ENCODE assay signal across 24 cellular contexts in the genomic region with DNA sequence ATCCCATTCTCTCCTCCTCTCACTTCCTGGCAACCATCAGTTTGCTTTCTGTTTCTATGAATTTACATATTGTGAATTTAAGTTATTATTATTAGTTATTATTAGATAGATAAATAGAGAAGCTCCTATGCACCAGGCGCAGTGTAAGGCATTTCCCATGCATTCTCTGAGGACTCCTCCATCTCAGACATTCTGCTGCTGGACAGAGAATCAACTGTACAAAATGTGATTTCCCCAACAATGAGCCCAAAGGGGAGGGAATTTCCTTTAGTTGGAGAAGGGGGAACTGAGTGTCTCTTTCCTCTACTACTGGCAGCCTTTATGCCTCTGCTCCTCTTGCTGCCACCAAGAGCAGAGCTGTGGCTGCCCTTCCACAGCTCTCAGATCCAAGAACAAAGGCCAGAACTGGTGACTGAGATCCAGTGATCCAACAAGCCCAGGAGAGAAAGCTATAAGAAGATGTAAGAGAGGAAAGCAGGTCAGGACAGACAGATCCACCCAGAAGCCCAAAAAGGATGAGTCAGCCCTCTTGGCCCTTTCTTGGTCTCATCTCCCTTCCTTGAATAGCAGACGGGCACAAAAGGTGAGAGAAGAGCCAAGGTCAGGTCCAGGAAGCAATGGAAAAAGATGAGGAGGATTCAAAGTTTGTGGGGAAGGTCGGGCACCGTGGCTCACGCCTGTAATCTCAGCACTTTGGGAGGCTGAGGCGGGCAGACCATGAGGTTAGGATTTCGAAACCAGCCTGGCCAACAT. TPM values are rescaled to one million over a fixed set of nuclear protein-coding genes. Genes with fewer than 3 reads are reported as not detected.
DNase-seq lines count a peak whose midpoint lies in the region; ATAC-seq, FAIRE-seq and TF ChIP-seq lines count a peak whose summit lies in the region.
"Had no signal": no experiment of that assay in that cellular context is flagged by ENCODE, and none has a peak within 500 bp of the region (broad histone marks: within the 10 kb centered on the region; RNA-seq: fewer than 3 reads in every experiment).

No MANE protein-coding gene starts in this region.

- H3K4me1 ChIP-seq in GM12878 (ENCODE audit: control insufficient read depth, insufficient read depth, low read length) (peaks cover 40% of the 10 kb centered on the region), esophagus squamous epithelium (peaks cover 2 to 92% (median 12%) of the 10 kb centered on the region in 3 donors), vagina (peaks cover 20% of the 10 kb centered on the region)
- H3K4me1 ChIP-seq: BE2C, Caco-2 had no signal

- H4K20me1 ChIP-seq in GM12878 (ENCODE audit: control insufficient read depth, insufficient read depth), result no peaks in the 10 kb centered on the region

- H3K9me3 ChIP-seq in GM12878 (replicated peaks; ENCODE audit: control insufficient read depth, insufficient read depth, low read length) (no peaks in the 10 kb centered on the region), esophagus squamous epithelium (no peaks in the 10 kb centered on the region), vagina (no peaks in the 10 kb centered on the region)
- H3K9me3 ChIP-seq: BE2C, Caco-2 had no signal

- H3K9me3 Mint-ChIP-seq in activated naive CD4-positive, alpha-beta T cell treated with anti-CD3 and anti-CD28 coated beads, Interleukin-2, amount 50 U/mL, for 72 hours, result peaks cover 0 to 3% of the 10 kb centered on the region in 2 donors
- H3K9me3 Mint-ChIP-seq: CD4-positive, alpha-beta T cell had no signal

- no peaks in the 10 kb centered on the region for H3K36me3 Mint-ChIP-seq in activated naive CD4-positive, alpha-beta T cell treated with anti-CD3 and anti-CD28 coated beads, Interleukin-2, amount 50 U/mL, for 72 hours

- H3K4me3 ChIP-seq in GM12878 (no peak overlapping the region), esophagus squamous epithelium (no peak overlapping the region), vagina (no peak overlapping the region)
- H3K4me3 ChIP-seq: GM23338 had no signal

- ATAC-seq in activated naive CD4-positive, alpha-beta T cell treated with anti-CD3 and anti-CD28 coated beads, Interleukin-2, amount 50 U/mL, for 72 hours, result no peak
- ATAC-seq in GM12878 (no peak), HG02798 (IDR thresholded peaks at IDR 0.05; ENCODE audit: poor library complexity, unreplicated experiment) (no peak)
- ATAC-seq: GM23338 had no signal

- H2AFZ ChIP-seq in GM12878 (ENCODE audit: control insufficient read depth, low read depth, low read length), result no peak overlapping the region
- H2AFZ ChIP-seq: GM23338 had no signal

- TF ChIP-seq POLR2A in GM12878 (IDR thresholded peaks at IDR 0.05; ENCODE audit: low read depth, low read length), result no peak
- no peak for TF ChIP-seq POLR2A in esophagus squamous epithelium (IDR thresholded peaks at IDR 0.05)
- TF ChIP-seq POLR2A in vagina (IDR thresholded peaks at IDR 0.05), result no peak

- H3K79me2 ChIP-seq in GM12878 (ENCODE audit: control insufficient read depth, insufficient read depth, low read length), result no peaks in the 10 kb centered on the region

- no peaks in the 10 kb centered on the region for H3K36me3 ChIP-seq in GM12878 (ENCODE audit: control insufficient read depth in 2 of 2, insufficient read depth in 2 of 2, low read length in 1 of 2)
- no peaks in the 10 kb centered on the region for H3K36me3 ChIP-seq in esophagus squamous epithelium
- no peaks in the 10 kb centered on the region for H3K36me3 ChIP-seq in vagina
- H3K36me3 ChIP-seq: BE2C had no signal

- H3K27me3 ChIP-seq in GM12878 (replicated peaks in 1 of 2; ENCODE audit: control insufficient read depth in 2 of 2, insufficient read depth in 2 of 2, low read length in 1 of 2) (no peaks in the 10 kb centered on the region; a peak in 1 of 4 replicates), esophagus squamous epithelium (peaks cover 0 to 16% (median 0%) of the 10 kb centered on the region in 4 donors), vagina (no peaks in the 10 kb centered on the region)
- H3K27me3 ChIP-seq: BE2C had no signal

- no peak overlapping the region for H3K9ac ChIP-seq in GM12878 (ENCODE audit: control insufficient read depth, insufficient read depth, low read length)

- no peak for TF ChIP-seq EP300 in GM12878 (IDR thresholded peaks at IDR 0.05; ENCODE audit: borderline replicate concordance in 1 of 2, control insufficient read depth in 1 of 2, low read depth in 2 of 2, low read length in 2 of 2)

- intact Hi-C loops in GM12878 (cut with micrococcal nuclease; ENCODE audit: unreplicated experiment) (no loop called here), esophagus squamous epithelium (cut with DNase I) (no loop called here), vagina (cut with DNase I) (no loop called here)

- H3K27ac ChIP-seq in GM12878 (ENCODE audit: control insufficient read depth, insufficient read depth) (no peak overlapping the region), esophagus squamous epithelium (peak overlapping the region; percentile 16 to 84 (median 69)), vagina (peak overlapping the region; percentile 58)

- TF ChIP-seq CTCF in GM12878 (IDR thresholded peaks at IDR 0.05 in 2 of 3, conservative IDR thresholded peaks at IDR 0.05 in 1 of 3; ENCODE audit: control insufficient read depth in 2 of 3, extremely low read depth in 1 of 3, insufficient read depth in 1 of 3, low read depth in 3 of 3, low read length in 3 of 3) (no peak), esophagus squamous epithelium (IDR thresholded peaks at IDR 0.05) (no peak), vagina (IDR thresholded peaks at IDR 0.05) (no peak)

- H3K4me2 ChIP-seq in GM12878 (ENCODE audit: control insufficient read depth, insufficient read depth), result no peak overlapping the region; the same call in 1 of the 2 replicates
- H3K4me2 ChIP-seq: GM23338 had no signal

- no peak for DNase-seq in activated naive CD4-positive, alpha-beta T cell treated with anti-CD3 and anti-CD28 coated beads, Interleukin-2, amount 50 U/mL, for 72 hours (ENCODE audit: low spot score in 2 of 2)
- no peak for DNase-seq in activated naive CD4-positive, alpha-beta T cell treated with anti-CD3 and anti-CD28 coated beads, Interleukin-2, amount 50 U/mL, for 16 hours
- DNase-seq in GM12878 (ENCODE audit: low read depth, low spot score), result no peak
- no peak for DNase-seq in esophagus squamous epithelium (lab: John Stamatoyannopoulos, UW)
- no peak for DNase-seq in vagina (ENCODE audit: extremely low spot score in 2 of 2)
- DNase-seq in DMS79 treated with DMSO at 0.1 percent for 48 hours (lab: John Stamatoyannopoulos, UW), result no peak
- DNase-seq in NCI-H2171 (lab: John Stamatoyannopoulos, UW), result no peak
- DNase-seq: BE2C; Caco-2; CD4-positive, alpha-beta T cell; GDM1; HCEC 1CT; NCI-H1105; NCI-H1694; NCI-H2081 treated with DMSO at 0.1 percent for 48 hours; NK-92 treated with Interleukin-12 subunit alpha and Interleukin-12 subunit beta, amount 100 ng/mL, for 24 hours had no signal

- TF ChIP-seq RAD21 in GM12878 (IDR thresholded peaks at IDR 0.05; ENCODE audit: insufficient read depth, low read depth, low read length), result no peak

- CTCF ChIA-PET in GM12878 (lab: Yijun Ruan, JAX), result interaction anchor here (1.0 to 1.8 kb wide), 4 partner anchors 9 to 35 kb away, joined by 3 to 5 read pairs (median 3); no protein-coding TSS in a partner anchor

- POLR2A ChIA-PET in GM12878 (lab: Charles Lee), result interaction anchor here (0.8 kb wide), 1 partner anchor 9 kb away, joined by 6 read pairs; no protein-coding TSS in a partner anchor

- RAD21 ChIA-PET in GM12878 (lab: Charles Lee; ENCODE audit: unreplicated experiment), result interaction anchor here (1.0 to 1.6 kb wide), 2 partner anchors 9 kb away, joined by 4 read pairs; no protein-coding TSS in a partner anchor

- in situ Hi-C loops in GM12878 (cut with MboI), result no loop called here

- 55% methylated on average over 7 of the region's 7 CpGs for WGBS in GM12878 (ENCODE audit: insufficient coverage, insufficient replicate concordance, low lambda C conversion rate, missing lambda C conversion rate)
- WGBS in esophagus squamous epithelium, 2 donors, result 68 to 70% methylated on average over 7 of the region's 7 CpGs

- SMC1A ChIA-PET in GM12878 (lab: Charles Lee; ENCODE audit: uncharacterized antibody, unreplicated experiment), result interaction anchor here (0.7 to 1.4 kb wide), 3 partner anchors 16 to 140 kb away, joined by 3 to 5 read pairs (median 3); no protein-coding TSS in a partner anchor

- BruUV-seq in GM12878 (replicated peaks; lab: Mats Ljungman, UMichigan), result no TSS peak

- FAIRE-seq in GM12878 (lab: Jason Lieb, UNC), result no peak
- FAIRE-seq: GM19239, RCC 7860 had no signal

- peak overlapping the region; percentile 45 to 70 for H3K27ac Mint-ChIP-seq in activated naive CD4-positive, alpha-beta T cell treated with anti-CD3 and anti-CD28 coated beads, Interleukin-2, amount 50 U/mL, for 72 hours
- H3K27ac Mint-ChIP-seq: CD4-positive, alpha-beta T cell; GM23338 had no signal

RNA-seq across cellular contexts. Expression of a gene that starts 3.5 kb away (rescaled TPM):
- total RNA-seq in activated naive CD4-positive, alpha-beta T cell treated with anti-CD3 and anti-CD28 coated beads, Interleukin-2, amount 50 U/mL, for 72 hours, result not detected
- 0.17 and 0.22 TPM in 2 replicates for total RNA-seq in GM12878 (2013; cell fraction: nucleolus; rRNA removed)
- total RNA-seq in GM12878 (2014; rRNA removed), result 19.5 and 20.5 TPM in 2 replicates
- total RNA-seq in GM12878 (2014; rRNA removed; fragmentation: Illumina TruSeq; extraction: Trizol), result 10.7 and 11.4 TPM in 2 replicates
- 12.1 and 12.2 TPM in 2 replicates for total RNA-seq in GM12878 (2021)
- polyA plus RNA-seq in GM12878 (2011; ENCODE audit: low read depth), result 0.85 TPM
- 1.6 and 2.1 TPM in 2 replicates for polyA plus RNA-seq in GM12878 (2011; rRNA removed)
- 1.7 and 2.5 TPM in 2 replicates for polyA plus RNA-seq in GM12878 (2011; cell fraction: cytosol; rRNA removed)
- 0.51 and 0.76 TPM in 2 replicates for polyA plus RNA-seq in GM12878 (2011; cell fraction: nucleus; rRNA removed)
- 1.9 and 2.8 TPM in 2 replicates for polyA plus RNA-seq in GM12878 (2012)
- 8.4 and 14.8 TPM in 2 replicates for polyA plus RNA-seq in GM12878 (2014; fragmentation: Illumina TruSeq; extraction: Trizol)
- polyA plus RNA-seq in GM12878 (2014; fragmentation: Nextera tagmentation; extraction: Ambion mirVana), result 1 to 10 TPM; 1.4 to 2.9 TPM
- 20.3 and 22.2 TPM in 2 replicates for polyA plus RNA-seq in GM12878 (2014; rRNA removed)
- polyA plus RNA-seq in GM12878 (2016; fragmentation: Nextera tagmentation; extraction: Ambion mirVana), result 10 to 100 TPM; 17.0 to 17.6 TPM
- 0.88 and 1.4 TPM in 2 replicates for polyA minus RNA-seq in GM12878 (2011; rRNA and poly(A)+ RNA removed)
- polyA minus RNA-seq in GM12878 (2011; cell fraction: cytosol; rRNA and poly(A)+ RNA removed), result 0.52 TPM in 1 of 2 replicates, not detected in the other
- 0.24 and 0.29 TPM in 2 replicates for polyA minus RNA-seq in GM12878 (2011; cell fraction: nucleus; rRNA and poly(A)+ RNA removed)
- total RNA-seq in esophagus squamous epithelium, result 100 to 1,000 TPM; 155 to 336 (median 262) TPM
- 169 TPM for total RNA-seq in vagina
- total RNA-seq: A172; Caco-2; CD4-positive, alpha-beta T cell; GM23338; LHCN-M2; NCI-H460 had no signal
- polyA plus RNA-seq: GM23338 had no signal

RNA-seq across cellular contexts. Expression of a gene that starts 26.7 kb away (rescaled TPM):
- total RNA-seq in activated naive CD4-positive, alpha-beta T cell treated with anti-CD3 and anti-CD28 coated beads, Interleukin-2, amount 50 U/mL, for 72 hours, result not detected
- total RNA-seq in GM12878 (2013; cell fraction: nucleolus; rRNA removed), result not detected in 2 replicates
- not detected in 2 replicates for total RNA-seq in GM12878 (2014; rRNA removed)
- total RNA-seq in GM12878 (2014; rRNA removed; fragmentation: Illumina TruSeq; extraction: Trizol), result 0.46 TPM in 1 of 2 replicates, not detected in the other
- not detected in 2 replicates for total RNA-seq in GM12878 (2021)
- not detected for polyA plus RNA-seq in GM12878 (2011; ENCODE audit: low read depth)
- not detected in 2 replicates for polyA plus RNA-seq in GM12878 (2011; rRNA removed)
- not detected in 2 replicates for polyA plus RNA-seq in GM12878 (2011; cell fraction: cytosol; rRNA removed)
- polyA plus RNA-seq in GM12878 (2011; cell fraction: nucleus; rRNA removed), result not detected in 2 replicates
- polyA plus RNA-seq in GM12878 (2012), result not detected in 2 replicates
- polyA plus RNA-seq in GM12878 (2014; fragmentation: Illumina TruSeq; extraction: Trizol), result 0.16 TPM in 1 of 2 replicates, not detected in the other
- under 1 TPM; 0.27 to 0.69 TPM for polyA plus RNA-seq in GM12878 (2014; fragmentation: Nextera tagmentation; extraction: Ambion mirVana)
- polyA plus RNA-seq in GM12878 (2014; rRNA removed), result 0.11 TPM in 1 of 2 replicates, not detected in the other
- polyA plus RNA-seq in GM12878 (2016; fragmentation: Nextera tagmentation; extraction: Ambion mirVana), result not detected
- not detected in 2 replicates for polyA minus RNA-seq in GM12878 (2011; rRNA and poly(A)+ RNA removed)
- polyA minus RNA-seq in GM12878 (2011; cell fraction: cytosol; rRNA and poly(A)+ RNA removed), result not detected in 2 replicates
- not detected in 2 replicates for polyA minus RNA-seq in GM12878 (2011; cell fraction: nucleus; rRNA and poly(A)+ RNA removed)
- not detected for total RNA-seq in esophagus squamous epithelium
- not detected for total RNA-seq in vagina
- total RNA-seq: A172; Caco-2; CD4-positive, alpha-beta T cell; Daoy; GM23338; LHCN-M2; NCI-H460 had no signal
- polyA plus RNA-seq: GM23338 had no signal

RNA-seq across cellular contexts. Expression of a gene that starts 42.1 kb away (rescaled TPM):
- not detected for total RNA-seq in activated naive CD4-positive, alpha-beta T cell treated with anti-CD3 and anti-CD28 coated beads, Interleukin-2, amount 50 U/mL, for 72 hours
- total RNA-seq in GM12878 (2013; cell fraction: nucleolus; rRNA removed), result not detected in 2 replicates
- not detected in 2 replicates for total RNA-seq in GM12878 (2014; rRNA removed)
- total RNA-seq in GM12878 (2014; rRNA removed; fragmentation: Illumina TruSeq; extraction: Trizol), result not detected in 2 replicates
- total RNA-seq in GM12878 (2021), result not detected in 2 replicates
- not detected for polyA plus RNA-seq in GM12878 (2011; ENCODE audit: low read depth)
- polyA plus RNA-seq in GM12878 (2011; rRNA removed), result not detected in 2 replicates
- not detected in 2 replicates for polyA plus RNA-seq in GM12878 (2011; cell fraction: cytosol; rRNA removed)
- polyA plus RNA-seq in GM12878 (2011; cell fraction: nucleus; rRNA removed), result not detected in 2 replicates
- polyA plus RNA-seq in GM12878 (2012), result not detected in 2 replicates
- polyA plus RNA-seq in GM12878 (2014; fragmentation: Illumina TruSeq; extraction: Trizol), result not detected in 2 replicates
- not detected for polyA plus RNA-seq in GM12878 (2014; fragmentation: Nextera tagmentation; extraction: Ambion mirVana)
- polyA plus RNA-seq in GM12878 (2014; rRNA removed), result not detected in 2 replicates
- not detected for polyA plus RNA-seq in GM12878 (2016; fragmentation: Nextera tagmentation; extraction: Ambion mirVana)
- not detected in 2 replicates for polyA minus RNA-seq in GM12878 (2011; rRNA and poly(A)+ RNA removed)
- not detected in 2 replicates for polyA minus RNA-seq in GM12878 (2011; cell fraction: cytosol; rRNA and poly(A)+ RNA removed)
- polyA minus RNA-seq in GM12878 (2011; cell fraction: nucleus; rRNA and poly(A)+ RNA removed), result not detected in 2 replicates
- 1 to 10 TPM in 2 of 4 donors, not detected in 2; 1.3 to 2.2 TPM for total RNA-seq in esophagus squamous epithelium
- not detected for total RNA-seq in vagina
- total RNA-seq: A172; Caco-2; CD4-positive, alpha-beta T cell; Daoy; GM23338; LHCN-M2; NCI-H460 had no signal
- polyA plus RNA-seq: GM23338 had no signal

RNA-seq across cellular contexts. Expression of a gene that starts 45.1 kb away (rescaled TPM):
- total RNA-seq in activated naive CD4-positive, alpha-beta T cell treated with anti-CD3 and anti-CD28 coated beads, Interleukin-2, amount 50 U/mL, for 72 hours, result not detected
- total RNA-seq in GM12878 (2013; cell fraction: nucleolus; rRNA removed), result not detected in 2 replicates
- total RNA-seq in GM12878 (2014; rRNA removed) (not detected in 2 replicates), GM12878 (2014; rRNA removed; fragmentation: Illumina TruSeq; extraction: Trizol) (not detected in 2 replicates), GM12878 (2021) (not detected in 2 replicates), esophagus squamous epithelium (not detected), vagina (not detected)
- not detected for polyA plus RNA-seq in GM12878 (2011; ENCODE audit: low read depth)
- polyA plus RNA-seq in GM12878 (2011; rRNA removed) (not detected in 2 replicates), GM12878 (2014; fragmentation: Illumina TruSeq; extraction: Trizol) (not detected in 2 replicates), GM12878 (2014; fragmentation: Nextera tagmentation; extraction: Ambion mirVana) (not detected), GM12878 (2014; rRNA removed) (not detected in 2 replicates), GM12878 (2016; fragmentation: Nextera tagmentation; extraction: Ambion mirVana) (not detected)
- not detected in 2 replicates for polyA plus RNA-seq in GM12878 (2011; cell fraction: cytosol; rRNA removed)
- not detected in 2 replicates for polyA plus RNA-seq in GM12878 (2011; cell fraction: nucleus; rRNA removed)
- polyA plus RNA-seq in GM12878 (2012), result not detected in 2 replicates
- not detected in 2 replicates for polyA minus RNA-seq in GM12878 (2011; rRNA and poly(A)+ RNA removed)
- polyA minus RNA-seq in GM12878 (2011; cell fraction: cytosol; rRNA and poly(A)+ RNA removed), result not detected in 2 replicates
- not detected in 2 replicates for polyA minus RNA-seq in GM12878 (2011; cell fraction: nucleus; rRNA and poly(A)+ RNA removed)
- total RNA-seq: A172; Caco-2; CD4-positive, alpha-beta T cell; Daoy; GM23338; LHCN-M2; NCI-H460 had no signal
- polyA plus RNA-seq: GM23338 had no signal
